8 cellular contexts compared by ENCODE assay signal in the genomic region with DNA sequence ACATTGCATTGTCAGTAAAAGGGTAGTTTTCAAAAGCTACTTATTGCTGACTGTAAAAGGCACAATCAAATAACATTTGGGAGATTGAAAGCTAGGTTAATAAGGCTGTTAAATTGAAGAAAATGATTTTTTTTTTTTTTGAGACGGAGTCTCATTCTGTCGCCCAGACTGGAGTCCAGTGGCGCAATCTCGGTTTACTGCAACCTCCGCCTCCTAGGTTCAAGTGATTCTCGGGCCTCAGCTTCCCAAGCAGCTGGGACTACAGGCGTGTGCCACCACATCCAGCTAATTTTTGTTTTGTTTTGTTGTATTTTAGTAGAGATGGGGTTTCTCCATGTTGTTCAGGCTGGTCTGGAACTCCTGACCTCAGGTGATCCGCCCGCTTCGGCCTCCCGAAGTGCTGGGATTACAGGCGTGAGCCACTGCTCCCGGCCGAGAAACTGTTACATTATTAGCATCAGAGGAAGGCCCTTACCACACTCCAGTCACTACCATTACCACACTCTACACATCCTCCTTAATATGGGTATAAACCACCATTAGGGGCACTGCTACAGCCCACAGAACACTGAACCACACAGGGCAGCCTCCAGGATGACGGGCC. TPM values are rescaled to one million over a fixed set of nuclear protein-coding genes. Genes with fewer than 3 reads are reported as not detected.
DNase-seq lines count a peak whose midpoint lies in the region; ATAC-seq and TF ChIP-seq lines count a peak whose summit lies in the region.

No MANE protein-coding gene starts in this region.

- peak; percentile 79 for DNase-seq in NOMO-1 treated with DMSO at 0.1 percent for 48 hours (lab: John Stamatoyannopoulos, UW; ENCODE audit: unreplicated experiment)
- no peak for DNase-seq in choroid plexus epithelial cell (ENCODE audit: low read depth)
- peak in 1 of 3 donors; percentile 10 for DNase-seq in mucosa of descending colon
- DNase-seq in dedifferentiated amniotic fluid mesenchymal stem cell (ENCODE audit: extremely low spot score), result no peak
- DNase-seq in activated CD4-positive, alpha-beta T cell treated with anti-CD3 and anti-CD28 coated beads for 48 hours, result no peak

- H3K27ac ChIP-seq in HEK293 (ENCODE audit: extremely low read depth, low read depth, low read length), result peak overlapping the region; percentile 86; the same call in 1 of the 2 replicates

- H3K36me3 ChIP-seq in HEK293 (ENCODE audit: control insufficient read depth in 2 of 2, insufficient read depth in 1 of 2, low read length in 2 of 2) (peaks cover 24 to 28% of the 10 kb centered on the region in 2 experiments), mucosa of descending colon (ENCODE audit: low read depth) (no peaks in the 10 kb centered on the region)

- intact Hi-C loops in mucosa of descending colon (cut with DNase I, micrococcal nuclease), result no loop called here

- H3K4me3 ChIP-seq in HEK293 (ENCODE audit: low read depth, low read length), result peak overlapping the region; percentile 95
- H3K4me3 ChIP-seq in choroid plexus epithelial cell (ENCODE audit: low read depth, low read length), result peak overlapping the region; percentile 91
- peak overlapping the region; percentile 93 for H3K4me3 ChIP-seq in mucosa of descending colon

- POLR2A ChIA-PET in HEK293 (lab: Yijun Ruan, JAX), result interaction anchor here (0.6 to 1.6 kb wide), 3 partner anchors 17 to 313 kb away, joined by 3 to 5 read pairs (median 5); a partner anchor contains a TSS

- H3K4me1 ChIP-seq in HEK293 (ENCODE audit: control insufficient read depth, insufficient read depth, low read length) (peaks cover 3% of the 10 kb centered on the region; the same call in 1 of the 2 replicates), mucosa of descending colon (ENCODE audit: low read depth) (peaks cover 12% of the 10 kb centered on the region)

- TF ChIP-seq CTCF in HEK293 (tag by site-specific recombination; IDR thresholded peaks at IDR 0.05), result no peak
- TF ChIP-seq CTCF in choroid plexus epithelial cell (conservative IDR thresholded peaks at IDR 0.05; ENCODE audit: low read depth, low read length), result no peak
- no peak for TF ChIP-seq CTCF in mucosa of descending colon (IDR thresholded peaks at IDR 0.05)

- H3K9me3 ChIP-seq in HEK293 (ENCODE audit: control insufficient read depth, insufficient read depth, low read depth, low read length) (no peaks in the 10 kb centered on the region), mucosa of descending colon (no peaks in the 10 kb centered on the region)

- ATAC-seq in GM18499 (IDR thresholded peaks at IDR 0.05; ENCODE audit: insufficient read depth, unreplicated experiment) (peak; percentile 1), mucosa of descending colon (peak; percentile 8), GM21360 (IDR thresholded peaks at IDR 0.05; ENCODE audit: unreplicated experiment) (no peak)

- CTCF ChIA-PET in HEK293 (lab: Yijun Ruan, JAX), result interaction anchor here (0.5 to 1.3 kb wide), 18 partner anchors 9 to 445 kb away, joined by 3 to 7 read pairs (median 4); no protein-coding TSS in a partner anchor

TF ChIP-seq in HEK293, 187 proteins besides CTCF, POLR2A, EP300 and RAD21:
- TF ChIP-seq ZNF48 (tag by site-specific recombination; IDR thresholded peaks at IDR 0.05) (no peak), ZNF335 (tag by site-specific recombination; conservative IDR thresholded peaks at IDR 0.05) (peak; percentile 81; the same call in 1 of the 2 replicates), ZBTB20 (tag by site-specific recombination; IDR thresholded peaks at IDR 0.05) (peak; percentile 14; the same call in 1 of the 2 replicates), ZNF600 (tag by site-specific recombination; IDR thresholded peaks at IDR 0.05) (0 out of 2 replicates have a peak, but pooled peaks have one; percentile 60)
- TF ChIP-seq, protein P1, sequence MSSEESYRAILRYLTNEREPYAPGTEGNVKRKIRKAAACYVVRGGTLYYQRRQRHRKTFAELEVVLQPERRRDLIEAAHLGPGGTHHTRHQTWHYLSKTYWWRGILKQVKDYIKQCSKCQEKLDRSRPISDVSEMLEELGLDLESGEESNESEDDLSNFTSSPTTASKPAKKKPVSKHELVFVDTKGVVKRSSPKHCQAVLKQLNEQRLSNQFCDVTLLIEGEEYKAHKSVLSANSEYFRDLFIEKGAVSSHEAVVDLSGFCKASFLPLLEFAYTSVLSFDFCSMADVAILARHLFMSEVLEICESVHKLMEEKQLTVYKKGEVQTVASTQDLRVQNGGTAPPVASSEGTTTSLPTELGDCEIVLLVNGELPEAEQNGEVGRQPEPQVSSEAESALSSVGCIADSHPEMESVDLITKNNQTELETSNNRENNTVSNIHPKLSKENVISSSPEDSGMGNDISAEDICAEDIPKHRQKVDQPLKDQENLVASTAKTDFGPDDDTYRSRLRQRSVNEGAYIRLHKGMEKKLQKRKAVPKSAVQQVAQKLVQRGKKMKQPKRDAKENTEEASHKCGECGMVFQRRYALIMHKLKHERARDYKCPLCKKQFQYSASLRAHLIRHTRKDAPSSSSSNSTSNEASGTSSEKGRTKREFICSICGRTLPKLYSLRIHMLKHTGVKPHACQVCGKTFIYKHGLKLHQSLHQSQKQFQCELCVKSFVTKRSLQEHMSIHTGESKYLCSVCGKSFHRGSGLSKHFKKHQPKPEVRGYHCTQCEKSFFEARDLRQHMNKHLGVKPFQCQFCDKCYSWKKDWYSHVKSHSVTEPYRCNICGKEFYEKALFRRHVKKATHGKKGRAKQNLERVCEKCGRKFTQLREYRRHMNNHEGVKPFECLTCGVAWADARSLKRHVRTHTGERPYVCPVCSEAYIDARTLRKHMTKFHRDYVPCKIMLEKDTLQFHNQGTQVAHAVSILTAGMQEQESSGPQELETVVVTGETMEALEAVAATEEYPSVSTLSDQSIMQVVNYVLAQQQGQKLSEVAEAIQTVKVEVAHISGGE (tag by site-specific recombination; conservative IDR thresholded peaks at IDR 0.05; ENCODE audit: low read depth), result no peak
TF ChIP-seq in HEK293: peak in this region for 3.

RNA-seq across cellular contexts. Expression of a gene that starts 1.0 kb away (rescaled TPM):
- total RNA-seq in mucosa of descending colon, result 100 to 1,000 TPM in 2 of 3 donors, 10 to 100 TPM in 1; 73.2 to 181 (median 133) TPM

RNA-seq across cellular contexts. Expression of a gene that starts 45.7 kb away (rescaled TPM):
- under 1 TPM in 1 of 3 donors, not detected in 2; 0.09 TPM for total RNA-seq in mucosa of descending colon
